In the genomic region with DNA sequence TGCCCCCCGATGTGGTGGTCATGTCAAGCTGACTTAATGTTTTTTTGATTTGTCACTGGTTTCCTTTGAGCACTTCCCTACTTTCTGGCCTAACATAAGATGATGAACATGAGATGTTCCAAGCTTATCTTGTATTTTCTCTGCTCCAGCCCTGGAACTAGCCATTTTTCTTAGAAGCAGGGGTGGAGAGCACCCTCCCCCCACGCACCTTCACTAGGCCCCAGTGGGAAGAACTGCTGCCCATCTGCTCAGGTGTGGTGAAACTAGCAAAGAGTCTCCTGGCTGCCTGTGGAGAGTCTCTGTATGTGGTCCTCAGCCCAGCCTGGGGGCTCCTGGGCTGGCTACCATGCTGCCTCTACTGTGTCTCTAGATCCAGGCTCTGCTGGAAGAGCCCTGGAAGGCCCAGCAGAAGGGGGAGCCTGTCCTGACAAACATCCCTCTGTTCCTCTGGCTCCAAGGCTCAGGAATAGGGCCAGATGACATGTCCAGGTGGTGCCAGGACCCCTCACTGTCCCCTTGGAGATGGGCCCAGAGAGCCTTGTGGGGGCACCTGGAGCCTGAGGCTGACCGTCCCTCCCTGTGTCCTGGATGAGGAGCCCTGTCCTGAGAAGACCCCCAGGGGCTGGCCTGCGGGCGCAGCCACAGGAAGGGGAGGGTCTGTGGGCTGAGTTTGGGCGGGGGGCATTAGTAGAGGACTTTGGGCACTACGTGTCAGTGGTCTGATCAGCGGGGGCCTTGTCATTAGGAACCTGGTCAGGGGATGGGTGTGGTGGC, we compare ENCODE assay signal across 22 cellular contexts.
"Had no signal": no experiment of that assay in that cellular context is flagged by ENCODE, and none has a peak within 500 bp of the region (broad histone marks: within the 10 kb centered on the region; RNA-seq: fewer than 3 reads in every experiment).

No MANE protein-coding gene starts in this region.

- H3K9ac ChIP-seq: neural progenitor cell had no signal

- FAIRE-seq: colon, kidney, urothelium cell line had no signal

- H3K27me3 ChIP-seq: gastrocnemius medialis, neural progenitor cell, ovary, sigmoid colon, spleen, tibial nerve, upper lobe of left lung had no signal

- H3K4me3 ChIP-seq: gastrocnemius medialis, neural progenitor cell, ovary, psoas muscle, sigmoid colon, spleen, thoracic aorta, tibial nerve, upper lobe of left lung had no signal

- H3K27ac ChIP-seq: epithelial cell of prostate, gastrocnemius medialis, neural progenitor cell, ovary, psoas muscle, sigmoid colon, spleen, thoracic aorta, tibial nerve, upper lobe of left lung had no signal

- H3K4me2 ChIP-seq: neural progenitor cell had no signal

- DNase-seq: effector CD8-positive, alpha-beta T cell; endodermal cell; foreskin fibroblast; gastrocnemius medialis; kidney; mesenchymal stem cell; midbrain; naive thymus-derived CD4-positive, alpha-beta T cell; nucleus accumbens; ovary; psoas muscle; right cardiac atrium; sigmoid colon; spleen; stimulated activated naive B cell treated with anti-CD40 and anti-IgM and Interleukin-4, amounts not matched to agents 10 μg/mL and 1 μg/mL and 100 μg/mL, for 72 hours; upper lobe of left lung had no signal

- H3K4me1 ChIP-seq: gastrocnemius medialis, neural progenitor cell, psoas muscle, sigmoid colon, tibial nerve, upper lobe of left lung had no signal

- H2AFZ ChIP-seq: neural progenitor cell had no signal

- H3K36me3 ChIP-seq: gastrocnemius medialis, neural progenitor cell, ovary, sigmoid colon, spleen, tibial nerve, upper lobe of left lung had no signal

- H3K9me3 ChIP-seq: gastrocnemius medialis, ovary, psoas muscle, sigmoid colon, thoracic aorta, upper lobe of left lung had no signal
